ENCODE assay signal across 8 cellular contexts in genomic region chr20:44650777-44651493, GRCh38. TPM values are rescaled to one million over a fixed set of nuclear protein-coding genes. Genes with fewer than 3 reads are reported as not detected.
DNase-seq lines count a peak whose midpoint lies in the region; ATAC-seq and TF ChIP-seq lines count a peak whose summit lies in the region.

No MANE protein-coding gene starts in this region.

- H3F3A ChIP-seq in MM.1S (ENCODE audit: insufficient read depth, low read length): peaks cover 52% of the 10 kb centered on the region

- peak overlapping the region; percentile 58 for H3K27ac Mint-ChIP-seq in activated naive CD8-positive, alpha-beta T cell treated with anti-CD3 and anti-CD28 coated beads for 36 hours
- H3K27ac Mint-ChIP-seq in immature natural killer cell: peak overlapping the region; percentile 80 to 93 (median 91)

- H3K4me3 ChIP-seq in AG10803 (ENCODE audit: low read length) (peak overlapping the region; percentile 62), MM.1S (ENCODE audit: low read length) (peak overlapping the region; percentile 81)

- no peaks in the 10 kb centered on the region for H3K27me3 Mint-ChIP-seq in activated naive CD8-positive, alpha-beta T cell treated with anti-CD3 and anti-CD28 coated beads for 36 hours
- peaks cover 0 to 6% (median 3%) of the 10 kb centered on the region in 3 donors for H3K27me3 Mint-ChIP-seq in immature natural killer cell (ENCODE audit: low read depth in 3 of 3)

- peaks cover 2% of the 10 kb centered on the region for H3K9me3 Mint-ChIP-seq in activated naive CD8-positive, alpha-beta T cell treated with anti-CD3 and anti-CD28 coated beads for 36 hours
- H3K9me3 Mint-ChIP-seq in immature natural killer cell: no peaks in the 10 kb centered on the region

- TF ChIP-seq CTCF in AG10803 (conservative IDR thresholded peaks at IDR 0.05; ENCODE audit: low read length): no peak
- TF ChIP-seq CTCF in MM.1S (IDR thresholded peaks at IDR 0.05; ENCODE audit: low read length): no peak

- H2AFZ ChIP-seq in MM.1S (ENCODE audit: low read length): peak overlapping the region; percentile 13; the same call in 1 of the 2 replicates

- no peaks in the 10 kb centered on the region for H3K36me3 Mint-ChIP-seq in activated naive CD8-positive, alpha-beta T cell treated with anti-CD3 and anti-CD28 coated beads for 36 hours
- H3K36me3 Mint-ChIP-seq in immature natural killer cell: peaks cover 0 to 4% (median 4%) of the 10 kb centered on the region in 3 donors

- H3K9ac ChIP-seq in MM.1S (ENCODE audit: low read length): peak overlapping the region; percentile 87

- no peaks in the 10 kb centered on the region for H3K36me3 ChIP-seq in MM.1S (replicated peaks; ENCODE audit: insufficient read depth, low read length)

- H3K4me3 Mint-ChIP-seq in activated naive CD8-positive, alpha-beta T cell treated with anti-CD3 and anti-CD28 coated beads for 36 hours: peak overlapping the region; percentile 86
- H3K4me3 Mint-ChIP-seq in immature natural killer cell: peak overlapping the region; percentile 87 to 94 (median 92)

- H3K27me3 ChIP-seq in MM.1S (replicated peaks; ENCODE audit: insufficient read depth, low read length): no peaks in the 10 kb centered on the region

- DNase-seq in AG10803 (ENCODE audit: low read depth) (no peak), MM.1S (peak; percentile 55), immature natural killer cell (peak in 2 of 3 donors; percentile 36 to 44), 8988T (no peak)
- DNase-seq in activated naive CD8-positive, alpha-beta T cell treated with anti-CD3 and anti-CD28 coated beads for 36 hours: peak; percentile 43
- DNase-seq in stimulated activated CD8-positive, alpha-beta memory T cell treated with anti-CD3 and anti-CD28 coated beads, Interleukin-4, amount 100 ng/mL, for 48 hours: peak; percentile 61
- DNase-seq in NK-92 treated with Interleukin-12 subunit alpha and Interleukin-12 subunit beta, amount 100 ng/mL, for 24 hours (lab: John Stamatoyannopoulos, UW): no peak

- H4K20me1 ChIP-seq in MM.1S (ENCODE audit: insufficient read depth, low read length): no peaks in the 10 kb centered on the region

- no peak for ATAC-seq in HG02870 (IDR thresholded peaks at IDR 0.05; ENCODE audit: unreplicated experiment)

- H3K9me2 ChIP-seq in MM.1S (replicated peaks; ENCODE audit: insufficient read depth, low read length): no peaks in the 10 kb centered on the region

- H3K79me2 ChIP-seq in MM.1S (ENCODE audit: low read length): peaks cover 35% of the 10 kb centered on the region

- H3K4me2 ChIP-seq in MM.1S (ENCODE audit: low read depth, low read length): peak overlapping the region; percentile 65

- H3K27ac ChIP-seq in MM.1S (ENCODE audit: low read length): peak overlapping the region; percentile 51; the same call in 1 of the 2 replicates

- H3K9me3 ChIP-seq in MM.1S (replicated peaks; ENCODE audit: insufficient read depth, low read length): no peaks in the 10 kb centered on the region

- peaks cover 55% of the 10 kb centered on the region for H3K4me1 Mint-ChIP-seq in activated naive CD8-positive, alpha-beta T cell treated with anti-CD3 and anti-CD28 coated beads for 36 hours
- H3K4me1 Mint-ChIP-seq in immature natural killer cell: peaks cover 63 to 68% of the 10 kb centered on the region in 2 donors

- H3K4me1 ChIP-seq in MM.1S (ENCODE audit: low read length): peaks cover 30% of the 10 kb centered on the region

RNA-seq across cellular contexts. Expression of gene ADA, which starts 0.6 kb away (rescaled TPM):
- 10 to 100 TPM; 25.6 to 27.0 TPM for total RNA-seq in activated naive CD8-positive, alpha-beta T cell treated with anti-CD3 and anti-CD28 coated beads for 36 hours
- polyA plus RNA-seq in immature natural killer cell: 100 to 1,000 TPM in 2 of 3 donors, 10 to 100 TPM in 1; 96.9 to 150 (median 124) TPM

Comparison
In these comparisons a context has a peak if more than half of its experiments do, and no peak if none do; other contexts are left out.
1. DNase-seq: peak in MM.1S (single experiment), activated naive CD8-positive, alpha-beta T cell treated with anti-CD3 and anti-CD28 coated beads for 36 hours (single experiment), immature natural killer cell (2 of 3) and stimulated activated CD8-positive, alpha-beta memory T cell treated with anti-CD3 and anti-CD28 coated beads, Interleukin-4, amount 100 ng/mL, for 48 hours (single experiment); none in AG10803 (single experiment), NK-92 treated with Interleukin-12 subunit alpha and Interleukin-12 subunit beta, amount 100 ng/mL, for 24 hours (single experiment) and 8988T (single experiment).